8 cellular contexts compared by ENCODE assay signal in the genomic region with DNA sequence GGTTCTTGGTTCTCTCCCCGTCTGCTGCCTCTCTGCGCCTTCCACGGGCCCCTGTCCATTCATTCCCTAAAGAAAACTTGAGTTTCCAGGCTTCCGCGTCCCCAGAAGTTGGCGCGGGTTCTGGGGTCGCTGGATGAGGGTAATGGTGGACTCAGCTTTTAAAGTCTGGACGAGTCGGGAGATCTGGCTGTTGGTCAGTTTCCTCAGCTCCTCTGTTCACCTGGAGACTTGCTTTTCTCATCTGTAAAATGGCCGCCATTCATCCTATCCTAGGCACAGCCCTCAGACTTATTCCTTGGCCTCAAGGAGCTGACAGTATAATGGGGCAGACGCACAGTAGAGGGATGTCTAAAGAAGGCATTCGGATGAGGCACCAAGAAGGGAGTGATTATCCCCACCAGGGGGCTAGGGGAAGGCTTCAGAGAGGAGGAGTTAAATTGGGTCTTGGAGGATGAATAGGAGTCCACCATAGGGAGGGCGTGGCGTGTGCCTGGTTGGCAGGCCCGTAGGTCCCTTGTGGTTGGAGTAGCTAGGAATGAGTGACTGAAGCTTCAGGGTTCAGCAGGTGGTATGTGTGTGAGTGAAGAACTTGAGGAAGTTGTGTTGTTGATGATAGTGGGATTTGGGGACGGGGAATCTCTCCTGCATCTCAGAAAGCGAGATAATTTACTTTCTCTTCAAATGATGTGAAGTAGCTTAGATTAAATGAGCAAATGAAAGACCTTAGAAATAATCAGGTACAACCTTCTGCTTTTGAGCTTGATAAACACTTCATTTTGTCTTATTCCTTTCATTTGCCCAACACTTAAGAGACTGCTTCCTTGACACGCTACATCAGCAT. TPM values are rescaled to one million over a fixed set of nuclear protein-coding genes. Genes with fewer than 3 reads are reported as not detected.
DNase-seq lines count a peak whose midpoint lies in the region; ATAC-seq and TF ChIP-seq lines count a peak whose summit lies in the region.

No MANE protein-coding gene starts in this region.

- POLR2A ChIA-PET in MCF 10A (lab: Yijun Ruan, JAX), result interaction anchor here (0.5 to 2.9 kb wide), 12 partner anchors 11 to 489 kb away, joined by 3 to 32 read pairs (median 5); partner anchors contain the start of genes CCP110, COQ7, GDE1 and IQCK

- no peaks in the 10 kb centered on the region for H3K27me3 Mint-ChIP-seq in MCF 10A (ENCODE audit: insufficient read depth, unreplicated experiment)

- H3K27ac ChIP-seq in heart right ventricle, result peak overlapping the region; percentile 40 to 95 (median 86)

- intact Hi-C loops in heart right ventricle (cut with DNase I), result loop anchor here in 3 of 10 donors (2.0 to 5.0 kb wide), 2 partner anchors 33 to 331 kb away; partner anchors contain the start of genes CCP110 (in 2 of the 3) and GDE1 (in 2 of the 3)
- intact Hi-C loops in Right ventricle myocardium superior (cut with DNase I), result no loop called here
- intact Hi-C loops in MCF 10A (cut with micrococcal nuclease), result loop anchor here (1.0 to 5.0 kb wide), 2 partner anchors 33 to 41 kb away; partner anchors contain the start of gene CCP110

- H3K9me3 Mint-ChIP-seq in MCF 10A (ENCODE audit: unreplicated experiment), result no peaks in the 10 kb centered on the region

- TSS peak; percentile 72 for BruUV-seq in MCF 10A (replicated peaks; lab: Mats Ljungman, UMichigan)

- peak overlapping the region; percentile 96 for H3K27ac Mint-ChIP-seq in MCF 10A (ENCODE audit: low read depth, unreplicated experiment)

- H3K9me3 ChIP-seq in heart right ventricle, result no peaks in the 10 kb centered on the region

- H3K4me1 Mint-ChIP-seq in MCF 10A (ENCODE audit: insufficient read depth, unreplicated experiment), result peaks cover 8% of the 10 kb centered on the region

- ATAC-seq in heart right ventricle (peak in 1 of 8 donors; percentile 2), Right ventricle myocardium superior (ENCODE audit: poor library complexity) (no peak), HG03457 (IDR thresholded peaks at IDR 0.05; ENCODE audit: unreplicated experiment) (no peak)
- no peak for ATAC-seq in stimulated activated naive CD8-positive, alpha-beta T cell treated with anti-CD3 and anti-CD28 coated beads, Interleukin-15, Interleukin-2, amounts not matched to agents 100 U/mL and 50 U/mL, for 24 hours

- H3K4me3 ChIP-seq in heart right ventricle, result peak overlapping the region; percentile 62 to 93 (median 79)

- TF ChIP-seq CTCF in heart right ventricle (IDR thresholded peaks at IDR 0.05), result peak in 2 of 9 donors; percentile 6 to 9
- no peak for TF ChIP-seq CTCF in MCF 10A (IDR thresholded peaks at IDR 0.05; ENCODE audit: unreplicated experiment)

- CTCF ChIA-PET in MCF 10A (lab: Yijun Ruan, JAX), result interaction anchor here (0.6 to 5.9 kb wide), 25 partner anchors 8 to 1182 kb away, joined by 3 to 55 read pairs (median 4); partner anchors contain the start of genes CCP110, GPRC5B, IQCK and KNOP1

- H3K4me3 Mint-ChIP-seq in MCF 10A (ENCODE audit: unreplicated experiment), result peak overlapping the region; percentile 90

- DNase-seq in heart right ventricle, result peak in 1 of 2 donors; percentile 13
- DNase-seq in Right ventricle myocardium superior, result no peak
- peak; percentile 62 for DNase-seq in OCI-M1 (lab: John Stamatoyannopoulos, UW)
- peak; percentile 46 for DNase-seq in MCF 10A (ENCODE audit: unreplicated experiment)
- DNase-seq in kidney tubule cell (ENCODE audit: low spot score), result peak; percentile 67
- DNase-seq in stimulated activated naive CD8-positive, alpha-beta T cell treated with anti-CD3 and anti-CD28 coated beads, Interleukin-15, Interleukin-2, amounts not matched to agents 100 U/mL and 50 U/mL, for 24 hours, result peak; percentile 34
- DNase-seq in DMS153 treated with DMSO at 0.1 percent for 48 hours (lab: John Stamatoyannopoulos, UW; ENCODE audit: unreplicated experiment), result no peak

- H3K4me1 ChIP-seq in heart right ventricle, result peaks cover 0 to 24% (median 16%) of the 10 kb centered on the region in 9 donors

- peaks cover 6% of the 10 kb centered on the region for H3K36me3 Mint-ChIP-seq in MCF 10A (ENCODE audit: insufficient read depth, unreplicated experiment)

- peaks cover 0 to 16% (median 0%) of the 10 kb centered on the region in 9 donors for H3K36me3 ChIP-seq in heart right ventricle

- no peaks in the 10 kb centered on the region for H3K27me3 ChIP-seq in heart right ventricle

- 35 to 36% methylated on average over 19 of the region's 19 CpGs for WGBS in heart right ventricle, 2 donors

RNA-seq across cellular contexts. Expression of gene VPS35L, which starts 0.7 kb away (rescaled TPM):
- total RNA-seq in heart right ventricle, result 10 to 100 TPM; 24.0 to 35.1 (median 32.0) TPM
- 10 to 100 TPM; 15.0 to 25.8 TPM for polyA plus RNA-seq in heart right ventricle
- 19.4 TPM for total RNA-seq in Right ventricle myocardium superior
- 50.2 and 55.5 TPM in 2 replicates for total RNA-seq in MCF 10A (2022)

RNA-seq across cellular contexts. Expression of gene CCP110, which starts 32.4 kb away (rescaled TPM):
- total RNA-seq in heart right ventricle (1 to 10 TPM; 6.2 to 8.8 (median 7.9) TPM), Right ventricle myocardium superior (6.1 TPM), MCF 10A (2022) (14.2 and 16.2 TPM in 2 replicates)
- polyA plus RNA-seq in heart right ventricle, result 1 to 10 TPM; 2.4 to 4.3 TPM

RNA-seq across cellular contexts. Expression of gene GDE1, which starts 34.3 kb away (rescaled TPM):
- total RNA-seq in heart right ventricle, result 100 to 1,000 TPM in 7 of 10 donors, 10 to 100 TPM in 3; 82.6 to 128 (median 113) TPM
- 10 to 100 TPM; 31.9 to 62.3 TPM for polyA plus RNA-seq in heart right ventricle
- 116 TPM for total RNA-seq in Right ventricle myocardium superior
- total RNA-seq in MCF 10A (2022), result 44.7 and 44.9 TPM in 2 replicates

Comparison
In these comparisons a context has a peak if more than half of its experiments do, and no peak if none do; other contexts are left out.
1. DNase-seq: peak in OCI-M1 (single experiment), MCF 10A (single experiment), kidney tubule cell (single experiment) and stimulated activated naive CD8-positive, alpha-beta T cell treated with anti-CD3 and anti-CD28 coated beads, Interleukin-15, Interleukin-2, amounts not matched to agents 100 U/mL and 50 U/mL, for 24 hours (single experiment); none in Right ventricle myocardium superior (single experiment) and DMS153 treated with DMSO at 0.1 percent for 48 hours (single experiment).